In the genomic region with DNA sequence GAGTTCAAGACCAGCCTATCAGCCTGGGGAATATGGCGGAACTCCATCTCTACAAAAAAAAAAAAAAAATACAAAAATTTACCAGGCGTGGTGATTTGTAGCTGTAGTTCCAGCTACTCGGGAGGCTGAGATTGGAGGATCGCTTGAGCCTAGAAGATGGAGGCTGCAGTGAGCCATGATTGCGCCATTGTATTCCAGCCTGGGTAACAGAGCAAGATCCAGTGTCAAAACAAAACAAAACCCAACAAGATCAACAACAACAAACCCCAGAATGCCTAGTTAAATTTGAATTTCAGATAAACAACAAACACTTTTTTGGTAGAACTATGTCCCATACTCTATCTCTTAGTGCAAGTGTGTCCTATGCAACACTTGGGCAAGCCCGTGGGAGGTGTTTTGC, we compare ENCODE assay signal across 2 cellular contexts.
TF ChIP-seq lines count a peak whose summit lies in the region.

No MANE protein-coding gene starts in this region.

TF ChIP-seq in HEK293, 187 proteins besides CTCF, POLR2A, EP300 and RAD21:
- no peak for TF ChIP-seq ZNF335 (tag by site-specific recombination; conservative IDR thresholded peaks at IDR 0.05)
- TF ChIP-seq ZNF677 (tag by site-specific recombination; IDR thresholded peaks at IDR 0.05): peak; percentile 58; the same call in 1 of the 2 replicates

TF ChIP-seq in GM12878, 131 proteins besides CTCF, POLR2A, EP300 and RAD21:
- TF ChIP-seq, protein P1, sequence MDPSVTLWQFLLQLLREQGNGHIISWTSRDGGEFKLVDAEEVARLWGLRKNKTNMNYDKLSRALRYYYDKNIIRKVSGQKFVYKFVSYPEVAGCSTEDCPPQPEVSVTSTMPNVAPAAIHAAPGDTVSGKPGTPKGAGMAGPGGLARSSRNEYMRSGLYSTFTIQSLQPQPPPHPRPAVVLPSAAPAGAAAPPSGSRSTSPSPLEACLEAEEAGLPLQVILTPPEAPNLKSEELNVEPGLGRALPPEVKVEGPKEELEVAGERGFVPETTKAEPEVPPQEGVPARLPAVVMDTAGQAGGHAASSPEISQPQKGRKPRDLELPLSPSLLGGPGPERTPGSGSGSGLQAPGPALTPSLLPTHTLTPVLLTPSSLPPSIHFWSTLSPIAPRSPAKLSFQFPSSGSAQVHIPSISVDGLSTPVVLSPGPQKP (IDR thresholded peaks at IDR 0.05; ENCODE audit: low read depth, low read length): no peak
- no peak for TF ChIP-seq POLR2AphosphoS5 (IDR thresholded peaks at IDR 0.05; ENCODE audit: low read length)
- TF ChIP-seq, protein P2, sequence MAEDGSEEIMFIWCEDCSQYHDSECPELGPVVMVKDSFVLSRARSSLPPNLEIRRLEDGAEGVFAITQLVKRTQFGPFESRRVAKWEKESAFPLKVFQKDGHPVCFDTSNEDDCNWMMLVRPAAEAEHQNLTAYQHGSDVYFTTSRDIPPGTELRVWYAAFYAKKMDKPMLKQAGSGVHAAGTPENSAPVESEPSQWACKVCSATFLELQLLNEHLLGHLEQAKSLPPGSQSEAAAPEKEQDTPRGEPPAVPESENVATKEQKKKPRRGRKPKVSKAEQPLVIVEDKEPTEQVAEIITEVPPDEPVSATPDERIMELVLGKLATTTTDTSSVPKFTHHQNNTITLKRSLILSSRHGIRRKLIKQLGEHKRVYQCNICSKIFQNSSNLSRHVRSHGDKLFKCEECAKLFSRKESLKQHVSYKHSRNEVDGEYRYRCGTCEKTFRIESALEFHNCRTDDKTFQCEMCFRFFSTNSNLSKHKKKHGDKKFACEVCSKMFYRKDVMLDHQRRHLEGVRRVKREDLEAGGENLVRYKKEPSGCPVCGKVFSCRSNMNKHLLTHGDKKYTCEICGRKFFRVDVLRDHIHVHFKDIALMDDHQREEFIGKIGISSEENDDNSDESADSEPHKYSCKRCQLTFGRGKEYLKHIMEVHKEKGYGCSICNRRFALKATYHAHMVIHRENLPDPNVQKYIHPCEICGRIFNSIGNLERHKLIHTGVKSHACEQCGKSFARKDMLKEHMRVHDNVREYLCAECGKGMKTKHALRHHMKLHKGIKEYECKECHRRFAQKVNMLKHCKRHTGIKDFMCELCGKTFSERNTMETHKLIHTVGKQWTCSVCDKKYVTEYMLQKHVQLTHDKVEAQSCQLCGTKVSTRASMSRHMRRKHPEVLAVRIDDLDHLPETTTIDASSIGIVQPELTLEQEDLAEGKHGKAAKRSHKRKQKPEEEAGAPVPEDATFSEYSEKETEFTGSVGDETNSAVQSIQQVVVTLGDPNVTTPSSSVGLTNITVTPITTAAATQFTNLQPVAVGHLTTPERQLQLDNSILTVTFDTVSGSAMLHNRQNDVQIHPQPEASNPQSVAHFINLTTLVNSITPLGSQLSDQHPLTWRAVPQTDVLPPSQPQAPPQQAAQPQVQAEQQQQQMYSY (CRISPR knock-in tag; IDR thresholded peaks at IDR 0.05): no peak
